In the genomic region with DNA sequence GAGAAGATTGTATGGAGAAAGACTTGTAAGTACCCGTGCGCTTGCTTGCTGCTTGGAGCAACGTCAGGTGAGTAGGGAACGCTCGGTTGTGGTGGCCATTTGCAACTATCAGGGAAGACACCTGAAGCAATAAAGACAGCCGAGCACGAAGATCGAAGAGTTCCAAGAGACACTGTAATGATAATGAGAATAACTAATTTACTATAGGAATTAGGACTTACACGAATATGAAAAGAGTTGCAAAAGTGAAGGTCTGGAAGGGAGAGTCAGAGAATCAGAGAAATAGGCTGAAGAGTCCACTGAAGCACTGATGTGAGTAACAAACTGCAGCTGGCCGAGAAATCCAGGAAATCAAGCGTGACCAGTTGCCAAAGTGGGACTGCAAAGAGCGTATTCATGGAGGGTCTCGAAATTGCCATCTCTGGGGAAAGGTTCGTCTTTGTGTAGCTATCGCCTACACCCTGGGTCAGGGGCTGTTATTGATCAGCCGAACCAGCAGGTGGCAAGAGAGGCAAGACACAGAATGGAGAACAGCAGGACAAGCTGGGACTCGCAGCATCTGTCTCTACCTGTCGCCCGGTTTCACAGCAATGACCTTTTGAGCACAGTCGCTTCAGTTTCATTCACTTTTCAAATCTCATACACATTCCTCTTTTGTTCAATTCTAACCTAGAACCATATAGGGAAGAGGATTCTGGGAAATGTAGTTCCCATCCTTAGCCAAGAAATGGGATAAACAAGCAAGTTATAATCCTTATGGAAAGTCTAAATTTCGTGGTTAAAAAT, we compare ENCODE assay signal across 8 cellular contexts. TPM values are rescaled to one million over a fixed set of nuclear protein-coding genes. Genes with fewer than 3 reads are reported as not detected.
A peak's percentile ranks its signal among the peaks of the same experiment; 100 is the strongest.
DNase-seq lines count a peak whose midpoint lies in the region; ATAC-seq, FAIRE-seq and TF ChIP-seq lines count a peak whose summit lies in the region.

No MANE protein-coding gene starts in this region.

- H3K9ac ChIP-seq in mucosa of stomach (ENCODE audit: low read length) = peak overlapping the region; percentile 61

- peak; percentile 74 for FAIRE-seq in HTR-8/SVneo (lab: Jason Lieb, UNC)

- peak overlapping the region; percentile 48 for H3K27ac Mint-ChIP-seq in Calu3 (ENCODE audit: unreplicated experiment)

- H3K4me1 Mint-ChIP-seq in Calu3 (ENCODE audit: low read depth, unreplicated experiment) = peaks cover 8% of the 10 kb centered on the region

- H3K9me3 Mint-ChIP-seq in Calu3 (ENCODE audit: low read depth, unreplicated experiment) = no peaks in the 10 kb centered on the region

- peaks cover 9% of the 10 kb centered on the region for H3K36me3 Mint-ChIP-seq in Calu3 (ENCODE audit: insufficient read depth, unreplicated experiment)

- TF ChIP-seq POLR2A in erythroblast (IDR thresholded peaks at IDR 0.05; ENCODE audit: low read length) = no peak

- no peaks in the 10 kb centered on the region for H3K9me3 ChIP-seq in mucosa of stomach (ENCODE audit: control insufficient read depth, low read length)

- H3K27me3 Mint-ChIP-seq in Calu3 (ENCODE audit: unreplicated experiment) = no peaks in the 10 kb centered on the region

- peak; percentile 100 for ATAC-seq in GM21390 (IDR thresholded peaks at IDR 0.05; ENCODE audit: unreplicated experiment)

- no TSS peak for BruUV-seq in Calu3 (replicated peaks; lab: Mats Ljungman, UMichigan)

- peak; percentile 76 for DNase-seq in Calu3
- DNase-seq in HTR-8/SVneo (ENCODE audit: insufficient read length, low spot score) = peak; percentile 69
- DNase-seq in NOMO-1 treated with dmso at 0.1 percent for 144 hours (lab: John Stamatoyannopoulos, UW; ENCODE audit: unreplicated experiment) = peak; percentile 42
- DNase-seq in activated CD8-positive, alpha-beta memory T cell treated with anti-CD3 and anti-CD28 coated beads, Interleukin-2, amount 50 U/mL, for 48 hours = peak; percentile 75
- peak; percentile 73 to 82 for DNase-seq in erythroblast (lab: John Stamatoyannopoulos, UW)
- DNase-seq in stimulated activated CD8-positive, alpha-beta memory T cell treated with anti-CD3 and anti-CD28 coated beads, Interleukin-7, amount 100 ng/mL, for 24 hours (ENCODE audit: low read depth) = peak; percentile 31

- H3K4me1 ChIP-seq in mucosa of stomach (ENCODE audit: control insufficient read depth, insufficient read depth, low read length) = no peaks in the 10 kb centered on the region

- peak overlapping the region; percentile 49 for H3K4me3 ChIP-seq in mucosa of stomach (ENCODE audit: low read length)

- H3K4me3 Mint-ChIP-seq in Calu3 (ENCODE audit: low read depth, unreplicated experiment) = peak overlapping the region; percentile 75

- intact Hi-C loops in Calu3 (cut with micrococcal nuclease; ENCODE audit: unreplicated experiment) = loop anchor here (1.0 to 5.0 kb wide), 4 partner anchors 38 to 245 kb away; no protein-coding TSS in a partner anchor

- CTCF ChIA-PET in Calu3 (lab: Charles Lee) = interaction anchor here (0.6 to 2.1 kb wide), 12 partner anchors 24 to 249 kb away, joined by 3 to 36 read pairs (median 5); a partner anchor contains a TSS

- no peaks in the 10 kb centered on the region for H3K27me3 ChIP-seq in mucosa of stomach (ENCODE audit: control insufficient read depth, insufficient read depth, low read length)

- H3K36me3 ChIP-seq in mucosa of stomach (ENCODE audit: control insufficient read depth, insufficient read depth, low read length) = no peaks in the 10 kb centered on the region

- peak; percentile 79 for TF ChIP-seq CTCF in Calu3 (IDR thresholded peaks at IDR 0.05; ENCODE audit: unreplicated experiment)

RNA-seq across cellular contexts. Expression of a gene that starts 26.2 kb away (rescaled TPM):
- total RNA-seq in Calu3 (2022) = 97.3 and 110 TPM in 2 replicates

RNA-seq across cellular contexts. Expression of a gene that starts 37.2 kb away (rescaled TPM):
- total RNA-seq in Calu3 (2022) = 45.6 and 46.6 TPM in 2 replicates

Comparison
In these comparisons a context has a peak if more than half of its experiments do, and no peak if none do; other contexts are left out.
1. Peak in every context shown above with its lines: DNase-seq, ATAC-seq and H3K4me3 ChIP-seq.